In genomic region chr1:167493372-167493771, GRCh38 we compare ENCODE assay signal across 2 cellular contexts.
TF ChIP-seq lines count a peak whose summit lies in the region.

No MANE protein-coding gene starts in this region.

TF ChIP-seq in HepG2, 621 proteins besides CTCF, POLR2A, EP300 and RAD21:
- TF ChIP-seq ZNF629 (CRISPR knock-in tag; conservative IDR thresholded peaks at IDR 0.05) = peak; percentile 68
- no peak for TF ChIP-seq SSRP1 (CRISPR knock-in tag; IDR thresholded peaks at IDR 0.05)
- no peak for TF ChIP-seq ZNF451 (CRISPR knock-in tag; IDR thresholded peaks at IDR 0.05)

TF ChIP-seq in H1, 55 proteins besides CTCF, POLR2A, EP300 and RAD21:
- TF ChIP-seq MAX (IDR thresholded peaks at IDR 0.05) (no peak), KDM1A (IDR thresholded peaks at IDR 0.05; ENCODE audit: borderline replicate concordance, low read length) (peak; percentile 61; the same call in 1 of the 2 replicates)
